33 cellular contexts compared by ENCODE assay signal in genomic region chr6:113004691-113005270, GRCh38.
"Had no signal": no experiment of that assay in that cellular context is flagged by ENCODE, and none has a peak within 500 bp of the region (broad histone marks: within the 10 kb centered on the region; RNA-seq: fewer than 3 reads in every experiment).

No MANE protein-coding gene starts in this region.

- DNase-seq: activated CD4-positive, alpha-beta T cell treated with anti-CD3 and anti-CD28 coated beads for 48 hours; activated CD4-positive, alpha-beta T cell treated with anti-CD3 and anti-CD28 coated beads, Interleukin-2, amount 50 U/mL, for 48 hours; activated CD8-positive, alpha-beta memory T cell treated with anti-CD3 and anti-CD28 coated beads for 24 hours; activated effector memory CD4-positive, alpha-beta T cell treated with Interleukin-2 at 50 U/mL for 16 hours; activated naive CD4-positive, alpha-beta T cell treated with anti-CD3 and anti-CD28 coated beads for 36 hours; activated naive CD8-positive, alpha-beta T cell treated with anti-CD3 and anti-CD28 coated beads for 36 hours; adrenal gland; brain microvascular endothelial cell; caudate nucleus; endodermal cell; islet precursor cell; left cardiac atrium; left ventricle myocardium superior; midbrain; naive thymus-derived CD4-positive, alpha-beta T cell; nucleus accumbens; psoas muscle; stimulated activated CD4-positive, alpha-beta T cell treated with anti-CD3 and anti-CD28 coated beads, Interleukin-15, amount 100 ng/mL, for 24 hours; stimulated activated naive CD8-positive, alpha-beta T cell treated with anti-CD3 and anti-CD28 coated beads, Interleukin-15, Interleukin-2, amounts not matched to agents 100 U/mL and 50 U/mL, for 24 hours; SW 1271; T-helper 9 cell had no signal

- H3K4me3 Mint-ChIP-seq: activated naive CD4-positive, alpha-beta T cell treated with anti-CD3 and anti-CD28 coated beads for 36 hours; activated naive CD8-positive, alpha-beta T cell treated with anti-CD3 and anti-CD28 coated beads for 36 hours; dendritic cell treated with granulocyte-macrophage colony-stimulating factor and Interleukin-4, amounts not matched to agents 40 ng/mL and 50 ng/mL, for 4 days; endodermal cell; naive thymus-derived CD4-positive, alpha-beta T cell; neural crest cell; T-helper 1 cell treated with Interleukin-12 subunit alpha and Interleukin-12 subunit beta and Interleukin-4 antibody, amounts not matched to agents 30 μg/mL and 1 μg/mL, for 36 hours had no signal

- H3K27ac ChIP-seq: adrenal gland, ascending aorta, brain microvascular endothelial cell, esophagus muscularis mucosa, parathyroid adenoma, psoas muscle, thoracic aorta, VCaP had no signal

- FAIRE-seq: frontal cortex, TTC549, urothelium cell line had no signal

- H3K36me3 ChIP-seq: adrenal gland, ascending aorta, brain microvascular endothelial cell, esophagus muscularis mucosa, thoracic aorta had no signal

- H3K27me3 Mint-ChIP-seq: activated naive CD8-positive, alpha-beta T cell treated with anti-CD3 and anti-CD28 coated beads for 36 hours; dendritic cell treated with granulocyte-macrophage colony-stimulating factor and Interleukin-4, amounts not matched to agents 40 ng/mL and 50 ng/mL, for 4 days; naive thymus-derived CD4-positive, alpha-beta T cell had no signal

- H3K79me2 ChIP-seq: parathyroid adenoma had no signal

- H3K4me1 ChIP-seq: adrenal gland, ascending aorta, parathyroid adenoma, psoas muscle had no signal

- H3K4me3 ChIP-seq: adrenal gland, ascending aorta, esophagus muscularis mucosa, psoas muscle, thoracic aorta had no signal

- H2AFZ ChIP-seq: parathyroid adenoma had no signal

- H3K27ac Mint-ChIP-seq: activated naive CD4-positive, alpha-beta T cell treated with anti-CD3 and anti-CD28 coated beads for 36 hours; activated naive CD8-positive, alpha-beta T cell treated with anti-CD3 and anti-CD28 coated beads for 36 hours; dendritic cell treated with granulocyte-macrophage colony-stimulating factor and Interleukin-4, amounts not matched to agents 40 ng/mL and 50 ng/mL, for 4 days; endodermal cell; naive thymus-derived CD4-positive, alpha-beta T cell; T-helper 1 cell treated with Interleukin-12 subunit alpha and Interleukin-12 subunit beta and Interleukin-4 antibody, amounts not matched to agents 30 μg/mL and 1 μg/mL, for 36 hours had no signal

- H3K4me1 Mint-ChIP-seq: activated naive CD8-positive, alpha-beta T cell treated with anti-CD3 and anti-CD28 coated beads for 36 hours; naive thymus-derived CD4-positive, alpha-beta T cell had no signal

- H3K9me3 Mint-ChIP-seq: activated naive CD4-positive, alpha-beta T cell treated with anti-CD3 and anti-CD28 coated beads for 36 hours; activated naive CD8-positive, alpha-beta T cell treated with anti-CD3 and anti-CD28 coated beads for 36 hours; dendritic cell treated with granulocyte-macrophage colony-stimulating factor and Interleukin-4, amounts not matched to agents 40 ng/mL and 50 ng/mL, for 4 days; endodermal cell; neural crest cell; T-helper 1 cell treated with Interleukin-12 subunit alpha and Interleukin-12 subunit beta and Interleukin-4 antibody, amounts not matched to agents 30 μg/mL and 1 μg/mL, for 36 hours had no signal

- H3K36me3 Mint-ChIP-seq: activated naive CD8-positive, alpha-beta T cell treated with anti-CD3 and anti-CD28 coated beads for 36 hours; naive thymus-derived CD4-positive, alpha-beta T cell had no signal

- ATAC-seq: activated CD4-positive, CD25-positive, alpha-beta regulatory T cell treated with anti-CD3 and anti-CD28 coated beads, Interleukin-2, amount 50 U/mL, for 24 hours; left cardiac atrium; left ventricle myocardium superior; naive thymus-derived CD4-positive, alpha-beta T cell; psoas muscle; stimulated activated naive CD8-positive, alpha-beta T cell treated with anti-CD3 and anti-CD28 coated beads, Interleukin-15, Interleukin-2, amounts not matched to agents 100 U/mL and 50 U/mL, for 24 hours had no signal

- H3K9ac ChIP-seq: parathyroid adenoma had no signal

- H3K9me3 ChIP-seq: adrenal gland, ascending aorta, esophagus muscularis mucosa, psoas muscle, thoracic aorta had no signal

- H3K27me3 ChIP-seq: adrenal gland, ascending aorta, brain microvascular endothelial cell, esophagus muscularis mucosa had no signal
